Comparison of ENCODE assay signal across 12 cellular contexts in the genomic region with DNA sequence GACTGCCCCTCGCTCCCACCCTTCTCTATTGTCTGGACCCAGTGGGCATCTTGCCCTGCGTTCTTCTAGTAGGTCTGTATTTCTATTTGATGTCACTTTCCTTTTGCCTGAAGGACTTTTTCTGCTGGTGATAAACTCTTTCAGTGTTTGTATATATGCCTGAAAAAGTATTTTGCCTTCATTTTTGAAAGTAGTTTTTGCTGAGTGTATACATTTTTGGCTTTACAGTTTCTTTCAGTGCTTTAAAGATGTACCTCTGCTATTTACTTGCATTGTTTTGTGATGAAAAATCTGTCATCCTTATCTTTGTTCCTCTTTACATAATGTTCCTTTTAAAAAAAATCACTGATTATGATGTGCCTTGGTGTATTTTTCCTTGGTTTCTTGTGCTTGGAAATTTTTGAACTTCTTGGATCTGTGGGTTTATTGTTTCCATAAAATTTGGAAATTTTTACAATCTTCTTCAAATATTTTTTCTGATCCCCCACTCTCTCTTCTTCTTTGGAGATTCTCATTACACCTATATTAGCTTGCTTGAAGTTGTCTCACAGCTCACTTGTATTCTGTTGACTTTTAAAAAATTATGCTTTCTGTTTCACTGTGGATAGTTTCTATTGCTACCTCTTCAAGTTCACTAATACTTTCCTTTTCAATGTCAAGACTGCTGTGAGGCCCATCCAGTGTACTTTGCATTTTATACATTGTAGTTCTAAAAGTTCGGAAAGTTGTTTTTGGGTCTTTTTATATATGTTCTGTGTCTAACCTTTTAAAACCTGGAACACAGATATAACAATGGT.
DNase-seq lines count a peak whose midpoint lies in the region; ATAC-seq, FAIRE-seq and TF ChIP-seq lines count a peak whose summit lies in the region.
"Had no signal": no experiment of that assay in that cellular context is flagged by ENCODE, and none has a peak within 500 bp of the region (broad histone marks: within the 10 kb centered on the region; RNA-seq: fewer than 3 reads in every experiment).

No MANE protein-coding gene starts in this region.

- no peak for DNase-seq in naive thymus-derived CD4-positive, alpha-beta T cell
- DNase-seq in inferior parietal cortex (ENCODE audit: extremely low spot score) (no peak), D721Med (ENCODE audit: insufficient read length, low spot score) (no peak), NCI-H2196 (lab: John Stamatoyannopoulos, UW; ENCODE audit: unreplicated experiment) (no peak), NCI-H1436 (lab: John Stamatoyannopoulos, UW) (no peak)
- DNase-seq: activated CD4-positive, alpha-beta T cell treated with anti-CD3 and anti-CD28 coated beads, Interleukin-2, amount 50 U/mL, for 1 hour; EL; HCEC 1CT; OCI-M1 had no signal

- H3K27me3 Mint-ChIP-seq in naive thymus-derived CD4-positive, alpha-beta T cell = no peaks in the 10 kb centered on the region

- POLR2A ChIA-PET in naive thymus-derived CD4-positive, alpha-beta T cell (lab: Charles Lee) = interaction anchor here (1.0 kb wide), 1 partner anchor 95 kb away, joined by 3 read pairs; no protein-coding TSS in a partner anchor

- ATAC-seq in GM19023 (IDR thresholded peaks at IDR 0.05; ENCODE audit: unreplicated experiment) (peak; percentile 62), GM21619 (IDR thresholded peaks at IDR 0.05; ENCODE audit: unreplicated experiment) (peak; percentile 96), HG03342 (IDR thresholded peaks at IDR 0.05; ENCODE audit: unreplicated experiment) (peak; percentile 79)
- no peak for ATAC-seq in naive thymus-derived CD4-positive, alpha-beta T cell

- H3K4me1 Mint-ChIP-seq in naive thymus-derived CD4-positive, alpha-beta T cell = peaks cover 29 to 88% (median 80%) of the 10 kb centered on the region in 7 donors

- H3K9me3 Mint-ChIP-seq in naive thymus-derived CD4-positive, alpha-beta T cell = peaks cover 0 to 2% (median 0%) of the 10 kb centered on the region in 11 donors

- peak overlapping the region in 4 of 10 donors; percentile 21 to 65 (median 52) for H3K4me3 Mint-ChIP-seq in naive thymus-derived CD4-positive, alpha-beta T cell

- H3K27ac Mint-ChIP-seq in naive thymus-derived CD4-positive, alpha-beta T cell = peak overlapping the region; percentile 24 to 93 (median 75)

- H3K9me3 ChIP-seq in naive thymus-derived CD4-positive, alpha-beta T cell (ENCODE audit: control insufficient read depth in 2 of 3, low read length in 3 of 3) = no peaks in the 10 kb centered on the region

- no peak for FAIRE-seq in D721Med (lab: Jason Lieb, UNC)

- CTCF ChIA-PET in naive thymus-derived CD4-positive, alpha-beta T cell (lab: Charles Lee) = no interaction called here

- H3K36me3 ChIP-seq in naive thymus-derived CD4-positive, alpha-beta T cell (ENCODE audit: control insufficient read depth in 2 of 3, insufficient read depth in 3 of 3, low read length in 3 of 3) = peaks cover 41 to 97% (median 52%) of the 10 kb centered on the region in 3 experiments

- intact Hi-C loops in naive thymus-derived CD4-positive, alpha-beta T cell (cut with micrococcal nuclease) = loop anchor here (5.0 kb wide), 1 partner anchor 224 kb away; no protein-coding TSS in a partner anchor

- H3K27me3 ChIP-seq in naive thymus-derived CD4-positive, alpha-beta T cell (ENCODE audit: control insufficient read depth in 2 of 2, insufficient read depth in 2 of 2, low read length in 2 of 2) = no peaks in the 10 kb centered on the region

- no peak overlapping the region for H3K4me3 ChIP-seq in naive thymus-derived CD4-positive, alpha-beta T cell (ENCODE audit: low read length)

- peaks cover 0 to 10% of the 10 kb centered on the region in 2 donors for H3K4me1 ChIP-seq in naive thymus-derived CD4-positive, alpha-beta T cell (ENCODE audit: control insufficient read depth in 2 of 2, insufficient read depth in 2 of 2, low read length in 2 of 2)

- peaks cover 44 to 79% (median 71%) of the 10 kb centered on the region in 5 donors for H3K36me3 Mint-ChIP-seq in naive thymus-derived CD4-positive, alpha-beta T cell

- peak overlapping the region; percentile 6 for H3K27ac ChIP-seq in naive thymus-derived CD4-positive, alpha-beta T cell (ENCODE audit: low read depth, low read length)

- no peak for TF ChIP-seq CTCF in D721Med (IDR thresholded peaks at IDR 0.05; ENCODE audit: insufficient read depth, missing control alignments)
